In genomic region chr4:113919611-113920010, GRCh38 we compare ENCODE assay signal across 15 cellular contexts. TPM values are rescaled to one million over a fixed set of nuclear protein-coding genes. Genes with fewer than 3 reads are reported as not detected.
A peak's percentile ranks its signal among the peaks of the same experiment; 100 is the strongest.
DNase-seq lines count a peak whose midpoint lies in the region; ATAC-seq and TF ChIP-seq lines count a peak whose summit lies in the region.
"Had no signal": no experiment of that assay in that cellular context is flagged by ENCODE, and none has a peak within 500 bp of the region (broad histone marks: within the 10 kb centered on the region; RNA-seq: fewer than 3 reads in every experiment).

No MANE protein-coding gene starts in this region.

- H3K4me3 ChIP-seq in fibroblast of mammary gland (ENCODE audit: control insufficient read depth, low read depth, low read length) (no peak overlapping the region), skeletal muscle satellite cell (ENCODE audit: low read length) (no peak overlapping the region)
- H3K4me3 ChIP-seq: tibial artery had no signal

- no peaks in the 10 kb centered on the region for H3K36me3 ChIP-seq in skeletal muscle satellite cell (ENCODE audit: insufficient read depth, low read length)
- H3K36me3 ChIP-seq: tibial artery had no signal

- H3K4me3 Mint-ChIP-seq in HFFc6: no peak overlapping the region

- peak overlapping the region; percentile 71 for H3K27ac Mint-ChIP-seq in HFFc6

- H3K27me3 Mint-ChIP-seq in HFFc6 (ENCODE audit: insufficient read depth): no peaks in the 10 kb centered on the region

- ATAC-seq in SK-N-SH treated with all-trans-retinoic acid at 6 μM for 48 hours (peak; percentile 45), HG03442 (IDR thresholded peaks at IDR 0.05; ENCODE audit: unreplicated experiment) (no peak), HG02642 (IDR thresholded peaks at IDR 0.05; ENCODE audit: poor library complexity, unreplicated experiment) (no peak)

- no peaks in the 10 kb centered on the region for H3K9me3 Mint-ChIP-seq in HFFc6

- H3K4me1 ChIP-seq in skeletal muscle satellite cell (ENCODE audit: control insufficient read depth, insufficient read depth, low read length): peaks cover 31% of the 10 kb centered on the region
- H3K4me1 ChIP-seq: parathyroid adenoma had no signal

- H3K36me3 Mint-ChIP-seq in HFFc6 (ENCODE audit: low read depth): no peaks in the 10 kb centered on the region

- TF ChIP-seq CTCF in HFFc6 (IDR thresholded peaks at IDR 0.05) (no peak), fibroblast of mammary gland (conservative IDR thresholded peaks at IDR 0.05; ENCODE audit: control insufficient read depth, insufficient read depth, low read depth, low read length) (no peak)

- no peaks in the 10 kb centered on the region for H3K9me3 ChIP-seq in skeletal muscle satellite cell (replicated peaks; ENCODE audit: low read length)
- H3K9me3 ChIP-seq: tibial artery had no signal

- peaks cover 37% of the 10 kb centered on the region for H3K4me1 Mint-ChIP-seq in HFFc6 (ENCODE audit: low read depth)

- peak overlapping the region; percentile 32 for H3K4me2 ChIP-seq in skeletal muscle satellite cell (ENCODE audit: low read length)

- H3K9ac ChIP-seq in skeletal muscle satellite cell (ENCODE audit: low read depth, low read length): no peak overlapping the region
- H3K9ac ChIP-seq: parathyroid adenoma had no signal

- H3K27me3 ChIP-seq in skeletal muscle satellite cell (ENCODE audit: control insufficient read depth, insufficient read depth, low read length): no peaks in the 10 kb centered on the region
- H3K27me3 ChIP-seq: tibial artery had no signal

- DNase-seq in HFFc6 (peak; percentile 27), fibroblast of mammary gland (ENCODE audit: low read depth) (peak; percentile 55), HK-2 (ENCODE audit: unreplicated experiment) (no peak)
- DNase-seq: C1 segment of cervical spinal cord; erythroblast; NCI-H1092 treated with DMSO at 0.1 percent for 48 hours; Right ventricle myocardium superior; stimulated activated CD4-positive, alpha-beta T cell treated with anti-CD3 and anti-CD28 coated beads, Interleukin-4, amount 100 ng/mL, for 24 hours; tibial artery had no signal

TF ChIP-seq in SK-N-SH treated with all-trans-retinoic acid at 6 μM for 48 hours, 23 proteins besides CTCF, POLR2A, EP300 and RAD21:
- no peak for TF ChIP-seq ZNF8 (CRISPR knock-in tag; IDR thresholded peaks at IDR 0.05)
- TF ChIP-seq SNAI2 (CRISPR knock-in tag; IDR thresholded peaks at IDR 0.05): no peak
- TF ChIP-seq PPARA (CRISPR knock-in tag; IDR thresholded peaks at IDR 0.05; ENCODE audit: borderline replicate concordance): no peak
- TF ChIP-seq TSHZ2 (CRISPR knock-in tag; IDR thresholded peaks at IDR 0.05): no peak
- no peak for TF ChIP-seq OSR1 (CRISPR knock-in tag; IDR thresholded peaks at IDR 0.05)
- TF ChIP-seq CREB5 (CRISPR knock-in tag; IDR thresholded peaks at IDR 0.05; ENCODE audit: low read depth): no peak
- no peak for TF ChIP-seq ZNF70 (CRISPR knock-in tag; IDR thresholded peaks at IDR 0.05)
- TF ChIP-seq ZFP30 (CRISPR knock-in tag; IDR thresholded peaks at IDR 0.05): no peak
- TF ChIP-seq BACH2 (CRISPR knock-in tag; IDR thresholded peaks at IDR 0.05; ENCODE audit: borderline replicate concordance): no peak
- TF ChIP-seq ZFP3 (CRISPR knock-in tag; IDR thresholded peaks at IDR 0.05): no peak
- TF ChIP-seq PATZ1 (CRISPR knock-in tag; IDR thresholded peaks at IDR 0.05; ENCODE audit: borderline replicate concordance): no peak
- no peak for TF ChIP-seq CSDC2 (CRISPR knock-in tag; IDR thresholded peaks at IDR 0.05)
- no peak for TF ChIP-seq ESRRG (CRISPR knock-in tag; IDR thresholded peaks at IDR 0.05)
- no peak for TF ChIP-seq ARNTL (CRISPR knock-in tag; IDR thresholded peaks at IDR 0.05; ENCODE audit: borderline replicate concordance, low read depth)
- no peak for TF ChIP-seq ISL1 (CRISPR knock-in tag; IDR thresholded peaks at IDR 0.05)

RNA-seq across cellular contexts. Expression of gene ARSJ, which starts 59.8 kb away (rescaled TPM):
- total RNA-seq in HFFc6 (2021; fragmentation: NEBNext Ultra II Directional; extraction: Animal tissue kit (Norgen Biotek cat#: 25700)): 10 to 100 TPM; 33.4 to 40.6 (median 36.1) TPM
- total RNA-seq in skeletal muscle satellite cell (2012; rRNA removed): 29.2 and 34.3 TPM in 2 replicates
- total RNA-seq: T-helper 2 cell treated with Interferon-gamma antibody and Interleukin-4, amounts not matched to agents 100 ng/mL and 5 ng/mL, for 36 hours had no signal
